1 cellular context compared by ENCODE assay signal in the genomic region with DNA sequence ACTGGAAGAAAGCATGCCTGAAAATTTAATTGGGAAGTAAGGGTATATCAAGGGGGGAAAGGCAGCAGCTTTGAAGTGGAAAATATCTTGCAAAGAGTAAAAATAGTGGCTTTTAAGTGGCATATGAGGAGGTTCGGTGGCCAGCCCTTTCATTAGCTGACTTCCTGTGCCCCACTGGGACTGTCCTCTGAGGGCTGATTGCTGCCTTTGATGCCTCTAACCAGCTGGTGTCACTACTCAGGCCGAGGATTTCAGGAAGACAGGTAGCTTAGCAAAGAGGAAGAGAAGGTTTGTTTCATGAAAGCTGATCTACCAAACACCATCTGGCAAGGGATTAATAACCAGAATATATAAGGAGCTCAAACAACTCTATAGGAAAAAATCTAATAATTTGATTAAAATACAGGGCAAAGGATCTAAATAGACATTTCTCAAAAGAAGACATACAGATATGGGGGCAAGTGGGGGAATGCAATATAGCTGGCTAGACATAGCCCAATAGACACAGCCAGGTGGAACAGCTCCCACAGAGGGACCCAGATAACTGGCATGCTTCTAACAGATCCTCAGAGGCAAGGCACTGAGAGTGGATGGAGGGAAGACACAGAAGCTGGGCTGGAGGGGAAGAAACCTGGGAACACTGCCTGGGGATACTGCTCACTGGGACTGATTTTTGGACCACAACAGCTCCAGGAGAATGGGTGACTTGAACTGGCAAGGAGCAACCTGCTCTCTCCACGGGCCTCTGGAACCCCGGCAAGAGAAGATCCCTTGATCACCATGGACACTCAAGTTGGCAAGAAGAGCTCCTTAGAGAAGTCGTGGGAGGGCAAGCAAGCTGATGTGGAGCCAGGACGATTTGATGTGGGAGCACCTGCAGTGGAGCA.
TF ChIP-seq lines count a peak whose summit lies in the region.

No MANE protein-coding gene starts in this region.

TF ChIP-seq in GM23338, 12 proteins besides CTCF, POLR2A, EP300 and RAD21:
- TF ChIP-seq CREB1 (CRISPR knock-in tag; IDR thresholded peaks at IDR 0.05; ENCODE audit: low read depth) (no peak), EZH2phosphoT487 (IDR thresholded peaks at IDR 0.05; ENCODE audit: unreplicated experiment) (no peak), NANOG (IDR thresholded peaks at IDR 0.05; ENCODE audit: borderline replicate concordance) (no peak), POLR2AphosphoS5 (IDR thresholded peaks at IDR 0.05; ENCODE audit: low read depth) (no peak; the same call in none of the 2 replicates), JUNB (IDR thresholded peaks at IDR 0.05; ENCODE audit: unreplicated experiment) (no peak), ZNF462 (CRISPR knock-in tag; IDR thresholded peaks at IDR 0.05) (no peak)
- TF ChIP-seq, protein P1, sequence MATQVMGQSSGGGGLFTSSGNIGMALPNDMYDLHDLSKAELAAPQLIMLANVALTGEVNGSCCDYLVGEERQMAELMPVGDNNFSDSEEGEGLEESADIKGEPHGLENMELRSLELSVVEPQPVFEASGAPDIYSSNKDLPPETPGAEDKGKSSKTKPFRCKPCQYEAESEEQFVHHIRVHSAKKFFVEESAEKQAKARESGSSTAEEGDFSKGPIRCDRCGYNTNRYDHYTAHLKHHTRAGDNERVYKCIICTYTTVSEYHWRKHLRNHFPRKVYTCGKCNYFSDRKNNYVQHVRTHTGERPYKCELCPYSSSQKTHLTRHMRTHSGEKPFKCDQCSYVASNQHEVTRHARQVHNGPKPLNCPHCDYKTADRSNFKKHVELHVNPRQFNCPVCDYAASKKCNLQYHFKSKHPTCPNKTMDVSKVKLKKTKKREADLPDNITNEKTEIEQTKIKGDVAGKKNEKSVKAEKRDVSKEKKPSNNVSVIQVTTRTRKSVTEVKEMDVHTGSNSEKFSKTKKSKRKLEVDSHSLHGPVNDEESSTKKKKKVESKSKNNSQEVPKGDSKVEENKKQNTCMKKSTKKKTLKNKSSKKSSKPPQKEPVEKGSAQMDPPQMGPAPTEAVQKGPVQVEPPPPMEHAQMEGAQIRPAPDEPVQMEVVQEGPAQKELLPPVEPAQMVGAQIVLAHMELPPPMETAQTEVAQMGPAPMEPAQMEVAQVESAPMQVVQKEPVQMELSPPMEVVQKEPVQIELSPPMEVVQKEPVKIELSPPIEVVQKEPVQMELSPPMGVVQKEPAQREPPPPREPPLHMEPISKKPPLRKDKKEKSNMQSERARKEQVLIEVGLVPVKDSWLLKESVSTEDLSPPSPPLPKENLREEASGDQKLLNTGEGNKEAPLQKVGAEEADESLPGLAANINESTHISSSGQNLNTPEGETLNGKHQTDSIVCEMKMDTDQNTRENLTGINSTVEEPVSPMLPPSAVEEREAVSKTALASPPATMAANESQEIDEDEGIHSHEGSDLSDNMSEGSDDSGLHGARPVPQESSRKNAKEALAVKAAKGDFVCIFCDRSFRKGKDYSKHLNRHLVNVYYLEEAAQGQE (IDR thresholded peaks at IDR 0.05; ENCODE audit: unreplicated experiment): no peak
- TF ChIP-seq, protein P2, sequence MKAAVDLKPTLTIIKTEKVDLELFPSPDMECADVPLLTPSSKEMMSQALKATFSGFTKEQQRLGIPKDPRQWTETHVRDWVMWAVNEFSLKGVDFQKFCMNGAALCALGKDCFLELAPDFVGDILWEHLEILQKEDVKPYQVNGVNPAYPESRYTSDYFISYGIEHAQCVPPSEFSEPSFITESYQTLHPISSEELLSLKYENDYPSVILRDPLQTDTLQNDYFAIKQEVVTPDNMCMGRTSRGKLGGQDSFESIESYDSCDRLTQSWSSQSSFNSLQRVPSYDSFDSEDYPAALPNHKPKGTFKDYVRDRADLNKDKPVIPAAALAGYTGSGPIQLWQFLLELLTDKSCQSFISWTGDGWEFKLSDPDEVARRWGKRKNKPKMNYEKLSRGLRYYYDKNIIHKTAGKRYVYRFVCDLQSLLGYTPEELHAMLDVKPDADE (IDR thresholded peaks at IDR 0.05): no peak
TF ChIP-seq in GM23338: peak in this region for 0.
